In genomic region chr22:38824587-38824986, GRCh38 we compare ENCODE assay signal across 8 cellular contexts. TPM values are rescaled to one million over a fixed set of nuclear protein-coding genes. Genes with fewer than 3 reads are reported as not detected.
DNase-seq lines count a peak whose midpoint lies in the region; ATAC-seq and TF ChIP-seq lines count a peak whose summit lies in the region.

No MANE protein-coding gene starts in this region.

- TF ChIP-seq CTCF in GM12865 (IDR thresholded peaks at IDR 0.05; ENCODE audit: insufficient read depth, low read depth, low read length, missing control alignments) = peak; percentile 22

- intact Hi-C loops in posterior vena cava (cut with DNase I) = no loop called here

- peak; percentile 43 to 61 for ATAC-seq in activated T-cell treated with anti-CD3 and anti-CD28 coated beads, Interleukin-2, amount 50 U/mL, for 4 hours
- ATAC-seq in HG03460 (IDR thresholded peaks at IDR 0.05; ENCODE audit: unreplicated experiment) = no peak

- no peaks in the 10 kb centered on the region for H3K9me3 Mint-ChIP-seq in activated T-cell treated with anti-CD3 and anti-CD28 coated beads, Interleukin-2, amount 50 U/mL, for 4 hours

- no peaks in the 10 kb centered on the region for H3K36me3 Mint-ChIP-seq in activated T-cell treated with anti-CD3 and anti-CD28 coated beads, Interleukin-2, amount 50 U/mL, for 4 hours (ENCODE audit: insufficient read depth)

- no peak overlapping the region for H3K4me3 ChIP-seq in GM12865 (ENCODE audit: low read depth, low read length)

- no peaks in the 10 kb centered on the region for H3K27me3 Mint-ChIP-seq in activated T-cell treated with anti-CD3 and anti-CD28 coated beads, Interleukin-2, amount 50 U/mL, for 4 hours (ENCODE audit: low read depth)

- no peaks in the 10 kb centered on the region for H3K4me1 Mint-ChIP-seq in activated T-cell treated with anti-CD3 and anti-CD28 coated beads, Interleukin-2, amount 50 U/mL, for 4 hours (ENCODE audit: low read depth)

- peak; percentile 66 for DNase-seq in GM12865 (ENCODE audit: low read depth)
- DNase-seq in NOMO-1 (lab: John Stamatoyannopoulos, UW; ENCODE audit: unreplicated experiment in 2 of 2) = peak; percentile 70 to 79
- no peak for DNase-seq in activated T-cell treated with anti-CD3 and anti-CD28 coated beads, Interleukin-2, amount 50 U/mL, for 4 hours
- DNase-seq in globus pallidus (ENCODE audit: low spot score) = peak; percentile 66
- peak; percentile 82 for DNase-seq in posterior vena cava (ENCODE audit: low spot score)
- no peak for DNase-seq in DMS79 (lab: John Stamatoyannopoulos, UW)
- DNase-seq in cerebellum (ENCODE audit: low spot score) = no peak

- no peak overlapping the region for H3K4me3 Mint-ChIP-seq in activated T-cell treated with anti-CD3 and anti-CD28 coated beads, Interleukin-2, amount 50 U/mL, for 4 hours

RNA-seq across cellular contexts. Expression of gene NPTXR, which starts 19.2 kb away (rescaled TPM):
- total RNA-seq in activated T-cell treated with anti-CD3 and anti-CD28 coated beads, Interleukin-2, amount 50 U/mL, for 4 hours = 1 to 10 TPM; 2.0 to 2.5 (median 2.2) TPM
- total RNA-seq in posterior vena cava (1 to 10 TPM; 8.3 to 8.4 TPM), cerebellum (8.7 TPM)

RNA-seq across cellular contexts. Expression of gene DNAL4, which starts 30.6 kb away (rescaled TPM):
- total RNA-seq in activated T-cell treated with anti-CD3 and anti-CD28 coated beads, Interleukin-2, amount 50 U/mL, for 4 hours = 1 to 10 TPM; 4.5 to 6.1 (median 5.1) TPM
- total RNA-seq in posterior vena cava = 1 to 10 TPM; 5.9 to 8.3 TPM
- total RNA-seq in cerebellum = 10.7 TPM

RNA-seq across cellular contexts. Expression of gene CBX6, which starts 47.4 kb away (rescaled TPM):
- 100 to 1,000 TPM; 192 to 225 (median 207) TPM for total RNA-seq in activated T-cell treated with anti-CD3 and anti-CD28 coated beads, Interleukin-2, amount 50 U/mL, for 4 hours
- total RNA-seq in posterior vena cava (100 to 1,000 TPM in 1 of 2 donors, 10 to 100 TPM in 1; 98.0 to 105 TPM), cerebellum (27.4 TPM)

Comparison
In these comparisons a context has a peak if more than half of its experiments do, and no peak if none do; other contexts are left out.
1. DNase-seq: peak in GM12865 (single experiment), NOMO-1 (2 of 2), globus pallidus (single experiment) and posterior vena cava (single experiment); none in activated T-cell treated with anti-CD3 and anti-CD28 coated beads, Interleukin-2, amount 50 U/mL, for 4 hours (single experiment), DMS79 (single experiment) and cerebellum (single experiment).